In the genomic region with DNA sequence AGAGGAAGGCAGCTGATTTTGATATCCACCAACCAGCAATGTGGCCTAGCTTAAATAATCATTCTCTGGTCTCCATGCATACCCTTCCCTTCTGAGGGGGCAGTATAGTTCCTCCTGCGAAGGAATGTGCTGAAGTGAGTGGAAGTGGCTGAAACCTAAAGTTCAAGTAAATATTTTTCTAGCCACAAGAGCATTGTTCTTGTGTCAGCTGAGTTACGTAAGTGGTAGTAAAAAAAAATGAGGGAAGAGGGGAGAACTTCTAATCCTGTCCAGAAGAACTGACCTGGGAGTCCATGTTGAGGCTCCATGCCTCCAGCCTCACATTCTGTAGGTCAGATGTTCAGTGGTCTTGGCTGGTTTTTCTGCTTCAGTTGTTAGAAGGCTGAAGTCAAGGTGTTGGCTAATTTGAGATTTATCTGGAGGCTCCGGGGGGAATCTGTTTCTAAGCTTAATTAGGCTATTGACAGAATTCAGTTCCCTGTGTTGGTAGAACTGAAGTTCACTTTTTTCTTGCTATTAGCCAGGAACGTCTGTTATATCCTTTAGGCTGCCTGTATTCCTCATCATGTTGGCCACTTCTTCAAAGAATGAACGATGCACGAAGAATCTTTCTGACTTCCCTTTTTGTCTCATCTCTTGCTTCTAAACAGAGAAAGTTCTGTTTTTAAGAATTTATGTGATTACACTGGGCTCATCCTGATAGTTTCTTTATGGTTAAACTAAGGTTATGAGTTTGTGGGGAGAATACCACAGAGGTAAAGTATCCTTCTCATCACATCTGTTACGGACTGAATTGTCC, we compare ENCODE assay signal across 2 cellular contexts.
TF ChIP-seq lines count a peak whose summit lies in the region.

No MANE protein-coding gene starts in this region.

TF ChIP-seq in HepG2, 621 proteins besides CTCF, POLR2A, EP300 and RAD21 (continues in another document):
- TF ChIP-seq ZNF317 (CRISPR knock-in tag; IDR thresholded peaks at IDR 0.05) (0 out of 2 replicates have a peak, but pooled peaks have one; percentile 18), ZNF724P (CRISPR knock-in tag; IDR thresholded peaks at IDR 0.05; ENCODE audit: borderline replicate concordance) (no peak), LCORL (IDR thresholded peaks at IDR 0.05) (no peak), LCORL (CRISPR knock-in tag; IDR thresholded peaks at IDR 0.05) (no peak; the same call in 1 of the 2 replicates), ZNF362 (CRISPR knock-in tag; IDR thresholded peaks at IDR 0.05; ENCODE audit: borderline replicate concordance) (peak; percentile 93), ZMYM3 (CRISPR knock-in tag; IDR thresholded peaks at IDR 0.05) (peak; percentile 11; the same call in 1 of the 2 replicates), ZNF251 (CRISPR knock-in tag; IDR thresholded peaks at IDR 0.05) (no peak), PRDM10 (CRISPR knock-in tag; IDR thresholded peaks at IDR 0.05; ENCODE audit: low read depth) (0 out of 2 replicates have a peak, but pooled peaks have one; percentile 26), RFX3 (CRISPR knock-in tag; IDR thresholded peaks at IDR 0.05) (no peak), FOXJ3 (CRISPR knock-in tag; IDR thresholded peaks at IDR 0.05; ENCODE audit: borderline replicate concordance) (peak; percentile 50; the same call in 1 of the 2 replicates)
- TF ChIP-seq, protein P1, sequence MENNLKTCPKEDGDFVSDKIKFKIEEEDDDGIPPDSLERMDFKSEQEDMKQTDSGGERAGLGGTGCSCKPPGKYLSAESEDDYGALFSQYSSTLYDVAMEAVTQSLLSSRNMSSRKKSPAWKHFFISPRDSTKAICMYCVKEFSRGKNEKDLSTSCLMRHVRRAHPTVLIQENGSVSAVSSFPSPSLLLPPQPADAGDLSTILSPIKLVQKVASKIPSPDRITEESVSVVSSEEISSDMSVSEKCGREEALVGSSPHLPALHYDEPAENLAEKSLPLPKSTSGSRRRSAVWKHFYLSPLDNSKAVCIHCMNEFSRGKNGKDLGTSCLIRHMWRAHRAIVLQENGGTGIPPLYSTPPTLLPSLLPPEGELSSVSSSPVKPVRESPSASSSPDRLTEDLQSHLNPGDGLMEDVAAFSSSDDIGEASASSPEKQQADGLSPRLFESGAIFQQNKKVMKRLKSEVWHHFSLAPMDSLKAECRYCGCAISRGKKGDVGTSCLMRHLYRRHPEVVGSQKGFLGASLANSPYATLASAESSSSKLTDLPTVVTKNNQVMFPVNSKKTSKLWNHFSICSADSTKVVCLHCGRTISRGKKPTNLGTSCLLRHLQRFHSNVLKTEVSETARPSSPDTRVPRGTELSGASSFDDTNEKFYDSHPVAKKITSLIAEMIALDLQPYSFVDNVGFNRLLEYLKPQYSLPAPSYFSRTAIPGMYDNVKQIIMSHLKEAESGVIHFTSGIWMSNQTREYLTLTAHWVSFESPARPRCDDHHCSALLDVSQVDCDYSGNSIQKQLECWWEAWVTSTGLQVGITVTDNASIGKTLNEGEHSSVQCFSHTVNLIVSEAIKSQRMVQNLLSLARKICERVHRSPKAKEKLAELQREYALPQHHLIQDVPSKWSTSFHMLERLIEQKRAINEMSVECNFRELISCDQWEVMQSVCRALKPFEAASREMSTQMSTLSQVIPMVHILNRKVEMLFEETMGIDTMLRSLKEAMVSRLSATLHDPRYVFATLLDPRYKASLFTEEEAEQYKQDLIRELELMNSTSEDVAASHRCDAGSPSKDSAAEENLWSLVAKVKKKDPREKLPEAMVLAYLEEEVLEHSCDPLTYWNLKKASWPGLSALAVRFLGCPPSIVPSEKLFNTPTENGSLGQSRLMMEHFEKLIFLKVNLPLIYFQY (CRISPR knock-in tag; IDR thresholded peaks at IDR 0.05; ENCODE audit: borderline replicate concordance) = no peak
- TF ChIP-seq, protein P2, sequence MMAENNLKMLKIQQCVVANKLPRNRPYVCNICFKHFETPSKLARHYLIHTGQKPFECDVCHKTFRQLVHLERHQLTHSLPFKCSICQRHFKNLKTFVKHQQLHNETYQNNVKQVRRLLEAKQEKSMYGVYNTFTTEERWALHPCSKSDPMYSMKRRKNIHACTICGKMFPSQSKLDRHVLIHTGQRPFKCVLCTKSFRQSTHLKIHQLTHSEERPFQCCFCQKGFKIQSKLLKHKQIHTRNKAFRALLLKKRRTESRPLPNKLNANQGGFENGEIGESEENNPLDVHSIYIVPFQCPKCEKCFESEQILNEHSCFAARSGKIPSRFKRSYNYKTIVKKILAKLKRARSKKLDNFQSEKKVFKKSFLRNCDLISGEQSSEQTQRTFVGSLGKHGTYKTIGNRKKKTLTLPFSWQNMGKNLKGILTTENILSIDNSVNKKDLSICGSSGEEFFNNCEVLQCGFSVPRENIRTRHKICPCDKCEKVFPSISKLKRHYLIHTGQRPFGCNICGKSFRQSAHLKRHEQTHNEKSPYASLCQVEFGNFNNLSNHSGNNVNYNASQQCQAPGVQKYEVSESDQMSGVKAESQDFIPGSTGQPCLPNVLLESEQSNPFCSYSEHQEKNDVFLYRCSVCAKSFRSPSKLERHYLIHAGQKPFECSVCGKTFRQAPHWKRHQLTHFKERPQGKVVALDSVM (CRISPR knock-in tag; IDR thresholded peaks at IDR 0.05) = peak; percentile 86

TF ChIP-seq in WTC11, 78 proteins besides CTCF, POLR2A, EP300 and RAD21:
- TF ChIP-seq EMX1 (CRISPR knock-in tag; IDR thresholded peaks at IDR 0.05) (no peak), MXD4 (CRISPR knock-in tag; IDR thresholded peaks at IDR 0.05; ENCODE audit: borderline replicate concordance) (no peak), KAT7 (CRISPR knock-in tag; IDR thresholded peaks at IDR 0.05; ENCODE audit: borderline replicate concordance) (no peak), MAX (CRISPR knock-in tag; IDR thresholded peaks at IDR 0.05) (no peak), PREB (CRISPR knock-in tag; IDR thresholded peaks at IDR 0.05; ENCODE audit: borderline replicate concordance) (no peak), FOXK1 (CRISPR knock-in tag; IDR thresholded peaks at IDR 0.05) (no peak), ESRRA (CRISPR knock-in tag; IDR thresholded peaks at IDR 0.05; ENCODE audit: borderline replicate concordance) (no peak), ZNF219 (CRISPR knock-in tag; IDR thresholded peaks at IDR 0.05; ENCODE audit: borderline replicate concordance) (no peak), JUN (CRISPR knock-in tag; IDR thresholded peaks at IDR 0.05) (no peak), ZNF121 (CRISPR knock-in tag; IDR thresholded peaks at IDR 0.05) (no peak), ATF2 (CRISPR knock-in tag; IDR thresholded peaks at IDR 0.05; ENCODE audit: borderline replicate concordance, low read depth) (no peak), RELA (CRISPR knock-in tag; IDR thresholded peaks at IDR 0.05; ENCODE audit: borderline replicate concordance) (no peak), ZBTB43 (CRISPR knock-in tag; IDR thresholded peaks at IDR 0.05) (no peak), NFATC4 (CRISPR knock-in tag; IDR thresholded peaks at IDR 0.05) (no peak)
- TF ChIP-seq, protein P3, sequence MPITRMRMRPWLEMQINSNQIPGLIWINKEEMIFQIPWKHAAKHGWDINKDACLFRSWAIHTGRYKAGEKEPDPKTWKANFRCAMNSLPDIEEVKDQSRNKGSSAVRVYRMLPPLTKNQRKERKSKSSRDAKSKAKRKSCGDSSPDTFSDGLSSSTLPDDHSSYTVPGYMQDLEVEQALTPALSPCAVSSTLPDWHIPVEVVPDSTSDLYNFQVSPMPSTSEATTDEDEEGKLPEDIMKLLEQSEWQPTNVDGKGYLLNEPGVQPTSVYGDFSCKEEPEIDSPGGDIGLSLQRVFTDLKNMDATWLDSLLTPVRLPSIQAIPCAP (CRISPR knock-in tag; IDR thresholded peaks at IDR 0.05) = no peak
- TF ChIP-seq, protein P4, sequence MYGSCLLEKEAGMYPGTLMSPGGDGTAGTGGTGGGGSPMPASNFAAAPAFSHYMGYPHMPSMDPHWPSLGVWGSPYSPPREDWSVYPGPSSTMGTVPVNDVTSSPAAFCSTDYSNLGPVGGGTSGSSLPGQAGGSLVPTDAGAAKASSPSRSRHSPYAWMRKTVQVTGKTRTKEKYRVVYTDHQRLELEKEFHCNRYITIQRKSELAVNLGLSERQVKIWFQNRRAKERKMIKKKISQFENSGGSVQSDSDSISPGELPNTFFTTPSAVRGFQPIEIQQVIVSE (CRISPR knock-in tag; IDR thresholded peaks at IDR 0.05; ENCODE audit: borderline replicate concordance) = no peak
